8 cellular contexts compared by ENCODE assay signal in genomic region chr6:56764081-56764566, GRCh38.
DNase-seq lines count a peak whose midpoint lies in the region; ATAC-seq and TF ChIP-seq lines count a peak whose summit lies in the region.

No MANE protein-coding gene starts in this region.

- DNase-seq in AG09309 (ENCODE audit: low read depth): no peak
- peak; percentile 60 for DNase-seq in NCI-H82 treated with DMSO at 0.1 percent for 48 hours (lab: John Stamatoyannopoulos, UW; ENCODE audit: unreplicated experiment)
- DNase-seq in endothelial cell (ENCODE audit: low spot score): peak; percentile 21
- no peak for DNase-seq in osteocyte (ENCODE audit: extremely low spot score, unreplicated experiment)
- DNase-seq in stimulated activated CD4-positive, alpha-beta T cell treated with anti-CD3 and anti-CD28 coated beads, Interleukin-2, amount 100 ng/mL, for 24 hours: no peak
- DNase-seq in KG1 (lab: John Stamatoyannopoulos, UW): no peak

- H3K27ac Mint-ChIP-seq in endothelial cell (ENCODE audit: unreplicated experiment) (no peak overlapping the region), osteocyte (ENCODE audit: unreplicated experiment) (peak overlapping the region; percentile 64)

- ATAC-seq in GM18517 (IDR thresholded peaks at IDR 0.05; ENCODE audit: unreplicated experiment) (peak; percentile 57), HG02938 (IDR thresholded peaks at IDR 0.05; ENCODE audit: unreplicated experiment) (peak; percentile 37)

- TF ChIP-seq CTCF in AG09309 (IDR thresholded peaks at IDR 0.05; ENCODE audit: control insufficient read depth, insufficient read depth, low read depth, low read length, missing control alignments) (peak; percentile 45), endothelial cell (IDR thresholded peaks at IDR 0.05; ENCODE audit: unreplicated experiment) (no peak), osteocyte (IDR thresholded peaks at IDR 0.05) (peak; percentile 47)

- H3K27me3 Mint-ChIP-seq in endothelial cell (ENCODE audit: unreplicated experiment) (peaks cover 2% of the 10 kb centered on the region), osteocyte (ENCODE audit: unreplicated experiment) (no peaks in the 10 kb centered on the region)

- H3K4me3 ChIP-seq in AG09309 (ENCODE audit: control insufficient read depth, low read depth, low read length): no peak overlapping the region

- no peaks in the 10 kb centered on the region for H3K9me3 Mint-ChIP-seq in endothelial cell (ENCODE audit: unreplicated experiment)
- H3K9me3 Mint-ChIP-seq in osteocyte (ENCODE audit: unreplicated experiment): no peaks in the 10 kb centered on the region

- no peak overlapping the region for H3K4me3 Mint-ChIP-seq in endothelial cell (ENCODE audit: unreplicated experiment)
- H3K4me3 Mint-ChIP-seq in osteocyte (ENCODE audit: unreplicated experiment): peak overlapping the region; percentile 7

- H3K36me3 Mint-ChIP-seq in endothelial cell (ENCODE audit: low read depth, unreplicated experiment) (no peaks in the 10 kb centered on the region), osteocyte (ENCODE audit: unreplicated experiment) (no peaks in the 10 kb centered on the region)

- peaks cover 26% of the 10 kb centered on the region for H3K4me1 Mint-ChIP-seq in endothelial cell (ENCODE audit: unreplicated experiment)
- peaks cover 55% of the 10 kb centered on the region for H3K4me1 Mint-ChIP-seq in osteocyte (ENCODE audit: unreplicated experiment)

Comparison
In these comparisons a context has a peak if more than half of its experiments do, and no peak if none do; other contexts are left out.
1. DNase-seq: peak in NCI-H82 treated with DMSO at 0.1 percent for 48 hours (single experiment) and endothelial cell (single experiment); none in AG09309 (single experiment), osteocyte (single experiment), stimulated activated CD4-positive, alpha-beta T cell treated with anti-CD3 and anti-CD28 coated beads, Interleukin-2, amount 100 ng/mL, for 24 hours (0 of 2) and KG1 (single experiment).